1 cellular context compared by ENCODE assay signal in the genomic region with DNA sequence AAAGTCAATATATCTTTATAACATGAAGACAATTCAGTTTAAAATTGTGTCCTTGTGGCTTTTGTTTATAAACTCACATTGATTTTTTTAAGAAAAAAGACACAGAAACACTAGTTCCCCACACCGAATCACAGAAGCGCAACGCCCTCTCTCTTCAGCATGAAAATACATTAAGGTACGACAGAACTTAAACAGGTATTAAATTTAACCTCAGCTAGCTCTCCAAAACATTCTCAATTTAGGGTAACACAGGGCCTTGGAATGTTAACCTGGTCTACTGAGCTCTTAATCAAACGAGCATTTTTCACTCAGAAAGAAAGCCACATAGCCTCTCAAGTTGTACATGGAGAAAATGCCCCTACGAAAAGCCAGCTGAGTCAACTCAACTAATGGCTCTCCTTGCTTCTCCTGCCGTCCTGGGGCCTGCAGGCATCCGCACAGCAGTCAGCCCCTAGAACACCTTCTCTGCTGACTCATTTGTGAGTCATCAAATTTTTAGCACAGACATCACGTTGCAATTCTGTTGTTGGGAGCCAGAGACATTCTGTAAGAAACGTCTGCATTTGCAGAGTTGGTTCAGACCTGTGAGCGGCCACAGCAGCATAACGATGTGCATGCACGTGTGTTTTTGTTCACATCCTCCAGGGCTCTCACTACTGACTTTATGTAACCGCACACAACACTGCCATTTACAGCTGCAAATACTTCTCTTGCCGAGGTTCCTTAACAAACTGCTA.
TF ChIP-seq lines count a peak whose summit lies in the region.

No MANE protein-coding gene starts in this region.

TF ChIP-seq in HepG2, 621 proteins besides CTCF, POLR2A, EP300 and RAD21 (continued from another document):
- 0 out of 2 replicates have a peak, but pooled peaks have one; percentile 20 for TF ChIP-seq CREB1 (IDR thresholded peaks at IDR 0.05)
- no peak for TF ChIP-seq CREB1 (CRISPR knock-in tag; IDR thresholded peaks at IDR 0.05)
- TF ChIP-seq ZNF629 (CRISPR knock-in tag; conservative IDR thresholded peaks at IDR 0.05) = no peak
- TF ChIP-seq MAFF (IDR thresholded peaks at IDR 0.05; ENCODE audit: low read depth, low read length) = peak; percentile 80
- peak; percentile 35; the same call in 1 of the 2 replicates for TF ChIP-seq MAFG (CRISPR knock-in tag; IDR thresholded peaks at IDR 0.05)
- TF ChIP-seq MEIS1 (CRISPR knock-in tag; IDR thresholded peaks at IDR 0.05; ENCODE audit: borderline replicate concordance) = no peak
TF ChIP-seq in HepG2: peak in this region for 6.
